ENCODE assay signal across 16 cellular contexts in genomic region chr11:91804057-91804456, GRCh38.
DNase-seq lines count a peak whose midpoint lies in the region; ATAC-seq and TF ChIP-seq lines count a peak whose summit lies in the region.
"Had no signal": no experiment of that assay in that cellular context is flagged by ENCODE, and none has a peak within 500 bp of the region (broad histone marks: within the 10 kb centered on the region; RNA-seq: fewer than 3 reads in every experiment).

No MANE protein-coding gene starts in this region.

- TF ChIP-seq CTCF in H9 (conservative IDR thresholded peaks at IDR 0.05), result no peak

- WGBS in H9 (ENCODE audit: extremely low coverage, insufficient read length, low lambda C conversion rate), result no CpG with 5 or more reads among the region's 1 CpG

- no peaks in the 10 kb centered on the region for H3K23me2 ChIP-seq in H9 (ENCODE audit: insufficient read length, low read depth, low read length, poor library complexity, severe bottlenecking)

- no peaks in the 10 kb centered on the region for H3K79me1 ChIP-seq in H9 (ENCODE audit: insufficient read depth, low read depth, low read length, poor library complexity, severe bottlenecking)

- DNase-seq in H9, result peak; percentile 64
- peak; percentile 7 for DNase-seq in glomerular visceral epithelial cell (ENCODE audit: extremely low spot score)
- peak; percentile 10 for DNase-seq in non-pigmented ciliary epithelial cell (ENCODE audit: low read depth)
- no peak for DNase-seq in activated CD4-positive, alpha-beta T cell treated with anti-CD3 and anti-CD28 coated beads for 48 hours
- DNase-seq in activated naive CD4-positive, alpha-beta T cell (lab: John Stamatoyannopoulos, UW), result no peak
- no peak for DNase-seq in germinal center (ENCODE audit: low spot score)
- DNase-seq: aorta; Calu3; Kasumi-1; left lung; NCI-H1417 treated with DMSO at 0.1 percent for 48 hours; stimulated activated naive CD8-positive, alpha-beta T cell treated with anti-CD3 and anti-CD28 coated beads, Interleukin-15, amount 100 ng/mL, for 72 hours had no signal

- peaks cover 21 to 22% of the 10 kb centered on the region in 2 experiments for H3K4me1 Mint-ChIP-seq in H9
- H3K4me1 Mint-ChIP-seq: stimulated activated naive CD8-positive, alpha-beta T cell treated with anti-CD3 and anti-CD28 coated beads, Interleukin-15, amount 100 ng/mL, for 72 hours had no signal

- H3K14ac ChIP-seq in H9 (ENCODE audit: insufficient read depth, low read length), result no peak overlapping the region

- no peak overlapping the region for H3K4ac ChIP-seq in H9 (ENCODE audit: low read depth, low read length)

- H3K4me1 ChIP-seq in H9 (ENCODE audit: insufficient read depth, low read length), result peaks cover 5% of the 10 kb centered on the region; the same call in 1 of the 2 replicates
- H3K4me1 ChIP-seq: left lung had no signal

- H2BK5ac ChIP-seq in H9 (ENCODE audit: insufficient read length, low read length), result no peak overlapping the region

- H4K91ac ChIP-seq in H9 (ENCODE audit: insufficient read length, low read depth, low read length), result no peak overlapping the region

- H3K18ac ChIP-seq in H9 (ENCODE audit: insufficient read length, low read depth, low read length), result no peak overlapping the region

- H2AK5ac ChIP-seq in H9 (ENCODE audit: insufficient read length, low read length), result no peak overlapping the region

- H4K20me1 ChIP-seq in H9 (ENCODE audit: control insufficient read depth, insufficient read depth, insufficient read length), result no peaks in the 10 kb centered on the region

- H3K9me3 Mint-ChIP-seq in H9, result peaks cover 0 to 3% of the 10 kb centered on the region in 2 experiments; a peak in 1 of 5 replicates

- H3K27ac ChIP-seq in H9 (ENCODE audit: insufficient read length, low read depth, low read length), result no peak overlapping the region
- H3K27ac ChIP-seq: left lung, VCaP had no signal

- no peak overlapping the region for H2BK20ac ChIP-seq in H9 (ENCODE audit: low read depth, low read length, poor library complexity, severe bottlenecking)

- no peak overlapping the region for H2BK15ac ChIP-seq in H9 (ENCODE audit: low read depth, low read length)

- peaks cover 0 to 7% (median 0%) of the 10 kb centered on the region in 3 experiments; a peak in 2 of 7 replicates for H3K36me3 Mint-ChIP-seq in H9 (ENCODE audit: insufficient read depth in 1 of 3, low read depth in 3 of 3)

- H3T11ph ChIP-seq in H9 (ENCODE audit: low read length), result no peak overlapping the region

- no peaks in the 10 kb centered on the region for H3K27me3 Mint-ChIP-seq in H9 (ENCODE audit: low read depth)
- H3K27me3 Mint-ChIP-seq: stimulated activated naive CD8-positive, alpha-beta T cell treated with anti-CD3 and anti-CD28 coated beads, Interleukin-15, amount 100 ng/mL, for 72 hours had no signal

- H3K23ac ChIP-seq in H9 (ENCODE audit: insufficient read length, low read depth, low read length), result no peak overlapping the region

- H3K56ac ChIP-seq in H9 (ENCODE audit: insufficient read length, low read depth, low read length), result no peak overlapping the region

- H3K9me3 ChIP-seq in H9 (ENCODE audit: control insufficient read depth, low read depth, low read length), result no peaks in the 10 kb centered on the region
- H3K9me3 ChIP-seq: left lung had no signal

- no peak overlapping the region for H2BK12ac ChIP-seq in H9 (ENCODE audit: insufficient read length, low read depth, low read length)

- H4K8ac ChIP-seq in H9 (replicated peaks; ENCODE audit: insufficient read length, low read depth, low read length), result no peak overlapping the region

- no peak overlapping the region for H4K5ac ChIP-seq in H9 (ENCODE audit: insufficient read length, low read depth, low read length)

- H3K4me2 ChIP-seq in H9 (ENCODE audit: insufficient read depth, insufficient read length, low read length), result peak overlapping the region; percentile 10

- H2BK120ac ChIP-seq in H9 (ENCODE audit: low read depth, low read length, poor library complexity, severe bottlenecking), result no peak overlapping the region

- no peaks in the 10 kb centered on the region for H3K27me3 ChIP-seq in H9 (ENCODE audit: insufficient read depth, low read length)
- H3K27me3 ChIP-seq: left lung had no signal

- no peak for ATAC-seq in HG02571 (IDR thresholded peaks at IDR 0.05; ENCODE audit: unreplicated experiment)
- ATAC-seq: esophagus mucosa; left lung; stimulated activated naive CD8-positive, alpha-beta T cell treated with anti-CD3 and anti-CD28 coated beads, Interleukin-15, amount 100 ng/mL, for 72 hours had no signal

- H3K27ac Mint-ChIP-seq in H9, result peak overlapping the region; percentile 75 to 92 (median 85); a peak in 3 of 7 replicates
- H3K27ac Mint-ChIP-seq: stimulated activated naive CD8-positive, alpha-beta T cell treated with anti-CD3 and anti-CD28 coated beads, Interleukin-15, amount 100 ng/mL, for 72 hours had no signal

- H3K4me3 Mint-ChIP-seq in H9, result no peak overlapping the region
- H3K4me3 Mint-ChIP-seq: stimulated activated naive CD8-positive, alpha-beta T cell treated with anti-CD3 and anti-CD28 coated beads, Interleukin-15, amount 100 ng/mL, for 72 hours had no signal

- H3K79me2 ChIP-seq in H9 (ENCODE audit: insufficient read depth, low read length), result no peaks in the 10 kb centered on the region

- H2AFZ ChIP-seq in H9 (ENCODE audit: low read length), result peak overlapping the region; percentile 78

- no peak overlapping the region for H3K9ac ChIP-seq in H9 (ENCODE audit: extremely low read depth, insufficient read length, low read length)

TF ChIP-seq in PFSK-1, 5 proteins besides CTCF, POLR2A, EP300 and RAD21:
- peak; percentile 44; the same call in 1 of the 2 replicates for TF ChIP-seq POLR2AphosphoS5 (IDR thresholded peaks at IDR 0.05; ENCODE audit: low read depth, low read length)
- TF ChIP-seq FOXP2 (optimal IDR thresholded peaks at IDR 0.05; ENCODE audit: borderline replicate concordance, extremely low read depth, extremely low read length, insufficient read depth), result no peak

Comparison
In these comparisons a context has a peak if more than half of its experiments do, and no peak if none do; other contexts are left out.
1. DNase-seq: peak in H9 (single experiment), glomerular visceral epithelial cell (single experiment) and non-pigmented ciliary epithelial cell (single experiment); none in activated CD4-positive, alpha-beta T cell treated with anti-CD3 and anti-CD28 coated beads for 48 hours (single experiment), activated naive CD4-positive, alpha-beta T cell (0 of 4) and germinal center (single experiment).